ENCODE assay signal across 1 cellular context in the genomic region with DNA sequence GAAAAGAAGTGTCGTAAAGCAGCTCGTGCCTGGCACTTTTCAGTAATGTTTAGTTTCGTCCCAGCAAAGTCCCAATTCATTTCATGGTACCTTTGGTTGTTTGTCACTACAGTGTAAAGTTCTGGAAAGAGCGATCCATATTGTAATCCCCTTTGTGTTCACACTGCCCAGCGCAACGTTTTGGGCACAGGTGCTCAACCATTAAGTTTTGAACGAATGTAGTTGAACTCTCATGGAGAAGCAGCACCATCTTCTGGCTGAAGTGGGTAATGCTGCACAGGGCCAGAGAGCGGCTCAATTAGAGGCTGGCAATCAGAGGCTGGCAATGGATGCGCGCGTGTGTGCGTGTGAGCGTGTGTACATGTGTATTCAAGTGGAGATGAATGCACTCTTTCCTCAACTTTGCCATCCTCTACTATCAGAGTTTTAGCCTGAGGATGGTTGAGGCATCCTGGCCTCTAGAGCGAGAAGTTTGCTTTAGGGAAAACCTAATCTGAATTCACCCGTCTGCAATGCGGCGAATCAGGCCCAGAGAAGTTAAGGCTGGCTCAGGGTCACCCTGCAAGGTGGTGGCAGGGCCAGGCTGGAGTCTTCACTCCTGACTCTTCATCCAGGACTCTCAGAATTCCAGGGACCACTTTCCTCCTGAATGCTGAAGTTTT.
A peak's percentile ranks its signal among the peaks of the same experiment; 100 is the strongest.
TF ChIP-seq lines count a peak whose summit lies in the region.

No MANE protein-coding gene starts in this region.

TF ChIP-seq in HepG2, 621 proteins besides CTCF, POLR2A, EP300 and RAD21 (continued from another document):
- TF ChIP-seq ZBTB34 (CRISPR knock-in tag; IDR thresholded peaks at IDR 0.05) = no peak
- TF ChIP-seq RFXANK (CRISPR knock-in tag; IDR thresholded peaks at IDR 0.05) = no peak
- TF ChIP-seq ATF1 (CRISPR knock-in tag; IDR thresholded peaks at IDR 0.05) = no peak
- TF ChIP-seq ZMYM4 (CRISPR knock-in tag; IDR thresholded peaks at IDR 0.05) = 0 out of 2 replicates have a peak, but pooled peaks have one; percentile 15
- no peak for TF ChIP-seq ZBTB20 (CRISPR knock-in tag; IDR thresholded peaks at IDR 0.05; ENCODE audit: borderline replicate concordance, low read depth)
- peak; percentile 44; the same call in 1 of the 2 replicates for TF ChIP-seq ZNF605 (CRISPR knock-in tag; IDR thresholded peaks at IDR 0.05)
- TF ChIP-seq ARNT2 (CRISPR knock-in tag; IDR thresholded peaks at IDR 0.05; ENCODE audit: low read depth) = no peak
- no peak for TF ChIP-seq MEF2D (CRISPR knock-in tag; IDR thresholded peaks at IDR 0.05)
- TF ChIP-seq FOXO1 (CRISPR knock-in tag; IDR thresholded peaks at IDR 0.05) = 0 out of 2 replicates have a peak, but pooled peaks have one; percentile 32
- TF ChIP-seq NFATC3 (CRISPR knock-in tag; IDR thresholded peaks at IDR 0.05) = no peak
- TF ChIP-seq JUN (CRISPR knock-in tag; IDR thresholded peaks at IDR 0.05) = no peak
- TF ChIP-seq, protein P1, sequence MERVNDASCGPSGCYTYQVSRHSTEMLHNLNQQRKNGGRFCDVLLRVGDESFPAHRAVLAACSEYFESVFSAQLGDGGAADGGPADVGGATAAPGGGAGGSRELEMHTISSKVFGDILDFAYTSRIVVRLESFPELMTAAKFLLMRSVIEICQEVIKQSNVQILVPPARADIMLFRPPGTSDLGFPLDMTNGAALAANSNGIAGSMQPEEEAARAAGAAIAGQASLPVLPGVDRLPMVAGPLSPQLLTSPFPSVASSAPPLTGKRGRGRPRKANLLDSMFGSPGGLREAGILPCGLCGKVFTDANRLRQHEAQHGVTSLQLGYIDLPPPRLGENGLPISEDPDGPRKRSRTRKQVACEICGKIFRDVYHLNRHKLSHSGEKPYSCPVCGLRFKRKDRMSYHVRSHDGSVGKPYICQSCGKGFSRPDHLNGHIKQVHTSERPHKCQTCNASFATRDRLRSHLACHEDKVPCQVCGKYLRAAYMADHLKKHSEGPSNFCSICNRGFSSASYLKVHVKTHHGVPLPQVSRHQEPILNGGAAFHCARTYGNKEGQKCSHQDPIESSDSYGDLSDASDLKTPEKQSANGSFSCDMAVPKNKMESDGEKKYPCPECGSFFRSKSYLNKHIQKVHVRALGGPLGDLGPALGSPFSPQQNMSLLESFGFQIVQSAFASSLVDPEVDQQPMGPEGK (CRISPR knock-in tag; IDR thresholded peaks at IDR 0.05) = 0 out of 2 replicates have a peak, but pooled peaks have one; percentile 19
- 0 out of 2 replicates have a peak, but pooled peaks have one; percentile 21 for TF ChIP-seq ZNF574 (CRISPR knock-in tag; IDR thresholded peaks at IDR 0.05)
- no peak for TF ChIP-seq ZNF205 (CRISPR knock-in tag; IDR thresholded peaks at IDR 0.05)
- no peak for TF ChIP-seq TFE3 (CRISPR knock-in tag; IDR thresholded peaks at IDR 0.05)
- TF ChIP-seq PRDM15 (CRISPR knock-in tag; IDR thresholded peaks at IDR 0.05) = no peak
- no peak for TF ChIP-seq SALL2 (CRISPR knock-in tag; IDR thresholded peaks at IDR 0.05)
- TF ChIP-seq PRMT3 (CRISPR knock-in tag; IDR thresholded peaks at IDR 0.05; ENCODE audit: borderline replicate concordance, low read depth) = no peak
- TF ChIP-seq ZNF543 (CRISPR knock-in tag; IDR thresholded peaks at IDR 0.05) = 0 out of 2 replicates have a peak, but pooled peaks have one; percentile 31
- TF ChIP-seq, protein P2, sequence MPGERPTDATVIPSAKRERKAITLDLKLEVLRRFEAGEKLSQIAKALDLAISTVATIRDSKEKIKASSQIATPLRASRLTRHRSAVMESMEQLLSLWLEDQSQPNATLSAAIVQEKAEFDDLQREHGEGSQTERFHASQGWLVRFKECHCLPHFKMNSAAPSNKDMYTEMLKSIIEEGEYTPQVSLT (CRISPR knock-in tag; IDR thresholded peaks at IDR 0.05; ENCODE audit: borderline replicate concordance, low read depth) = no peak
- peak; percentile 33; the same call in 1 of the 2 replicates for TF ChIP-seq IKZF5 (CRISPR knock-in tag; IDR thresholded peaks at IDR 0.05)
- no peak for TF ChIP-seq KMT2A (CRISPR knock-in tag; IDR thresholded peaks at IDR 0.05)
- TF ChIP-seq, protein P3, sequence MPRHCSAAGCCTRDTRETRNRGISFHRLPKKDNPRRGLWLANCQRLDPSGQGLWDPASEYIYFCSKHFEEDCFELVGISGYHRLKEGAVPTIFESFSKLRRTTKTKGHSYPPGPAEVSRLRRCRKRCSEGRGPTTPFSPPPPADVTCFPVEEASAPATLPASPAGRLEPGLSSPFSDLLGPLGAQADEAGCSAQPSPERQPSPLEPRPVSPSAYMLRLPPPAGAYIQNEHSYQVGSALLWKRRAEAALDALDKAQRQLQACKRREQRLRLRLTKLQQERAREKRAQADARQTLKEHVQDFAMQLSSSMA (CRISPR knock-in tag; IDR thresholded peaks at IDR 0.05) = no peak
- TF ChIP-seq ZNF687 (CRISPR knock-in tag; IDR thresholded peaks at IDR 0.05) = no peak
- TF ChIP-seq ZNF597 (CRISPR knock-in tag; IDR thresholded peaks at IDR 0.05) = no peak
